ENCODE assay signal across 10 cellular contexts in the genomic region with DNA sequence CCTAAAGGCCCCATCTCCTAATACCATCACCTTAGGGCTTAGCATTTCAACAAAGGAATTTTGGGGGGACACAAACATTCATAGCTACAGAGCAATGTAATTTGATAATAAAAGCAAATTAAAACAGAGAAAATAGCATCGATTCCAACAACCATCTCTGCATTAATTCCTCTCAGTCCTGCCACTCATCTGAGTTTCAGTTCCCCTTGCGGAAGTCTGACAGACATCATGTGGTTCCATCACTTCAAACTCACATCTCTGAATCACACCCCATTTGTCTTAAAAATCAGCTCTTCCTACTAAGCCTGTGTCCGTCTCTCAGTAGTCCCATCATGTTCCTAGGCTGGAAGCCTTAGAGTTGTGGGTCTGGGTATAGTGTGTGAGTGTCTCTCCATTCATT. TPM values are rescaled to one million over a fixed set of nuclear protein-coding genes. Genes with fewer than 3 reads are reported as not detected.
A peak's percentile ranks its signal among the peaks of the same experiment; 100 is the strongest.
DNase-seq lines count a peak whose midpoint lies in the region; ATAC-seq lines count a peak whose summit lies in the region.
"Had no signal": no experiment of that assay in that cellular context is flagged by ENCODE, and none has a peak within 500 bp of the region (broad histone marks: within the 10 kb centered on the region; RNA-seq: fewer than 3 reads in every experiment).

No MANE protein-coding gene starts in this region.

- DNase-seq in left colon (peak; percentile 1 to 5), DMS153 (lab: John Stamatoyannopoulos, UW) (no peak), dermis blood vessel endothelial cell (no peak)
- no peak for DNase-seq in activated T-cell treated with anti-CD3 and anti-CD28 coated beads, Interleukin-2, amount 50 U/mL, for 1 hour
- DNase-seq: DMS53, left cardiac atrium had no signal

- intact Hi-C loops in left colon (cut with DNase I, micrococcal nuclease), result no loop called here

- peak; percentile 66 for ATAC-seq in GM18519 (IDR thresholded peaks at IDR 0.05; ENCODE audit: low FRiP score, unreplicated experiment)
- peak; percentile 44 for ATAC-seq in GM21723 (IDR thresholded peaks at IDR 0.05; ENCODE audit: unreplicated experiment)
- ATAC-seq in HG03442 (IDR thresholded peaks at IDR 0.05; ENCODE audit: unreplicated experiment), result peak; percentile 49
- ATAC-seq in left colon, result no peak
- ATAC-seq in HG02840 (IDR thresholded peaks at IDR 0.05; ENCODE audit: low FRiP score, unreplicated experiment), result no peak
- ATAC-seq: left cardiac atrium had no signal

RNA-seq across cellular contexts. Expression of a gene that starts 3.6 kb away (rescaled TPM):
- total RNA-seq in left colon (10 to 100 TPM; 26.3 to 26.5 TPM), dermis blood vessel endothelial cell (30.6 and 44.2 TPM in 2 replicates)

RNA-seq across cellular contexts. Expression of a gene that starts 20.2 kb away (rescaled TPM):
- total RNA-seq in left colon (100 to 1,000 TPM; 274 to 319 TPM), dermis blood vessel endothelial cell (124 and 217 TPM in 2 replicates)

RNA-seq across cellular contexts. Expression of a gene that starts 35.7 kb away (rescaled TPM):
- 1 to 10 TPM; 6.8 to 8.2 TPM for total RNA-seq in left colon
- total RNA-seq in dermis blood vessel endothelial cell, result 0.14 and 1.0 TPM in 2 replicates

Comparison
In these comparisons a context has a peak if more than half of its experiments do, and no peak if none do; other contexts are left out.
1. ATAC-seq: peak in GM18519 (single experiment), GM21723 (single experiment) and HG03442 (single experiment); none in left colon (single experiment) and HG02840 (single experiment).
2. DNase-seq: peak in left colon (2 of 2); none in DMS153 (single experiment), dermis blood vessel endothelial cell (single experiment) and activated T-cell treated with anti-CD3 and anti-CD28 coated beads, Interleukin-2, amount 50 U/mL, for 1 hour (single experiment).